Comparison of ENCODE assay signal across 19 cellular contexts in genomic region chr6:69427882-69428281, GRCh38.
"Had no signal": no experiment of that assay in that cellular context is flagged by ENCODE, and none has a peak within 500 bp of the region (broad histone marks: within the 10 kb centered on the region; RNA-seq: fewer than 3 reads in every experiment).

No MANE protein-coding gene starts in this region.

- H3K4me1 ChIP-seq: left ventricle myocardium inferior, lower lobe of right lung, right atrium auricular region had no signal

- H3K36me3 ChIP-seq: gastroesophageal sphincter, left ventricle myocardium inferior, lower lobe of right lung, neutrophil, right atrium auricular region, sigmoid colon had no signal

- H3K9me3 Mint-ChIP-seq: memory B cell, nephron had no signal

- FAIRE-seq: kidney, urothelium cell line had no signal

- H3K27ac Mint-ChIP-seq: memory B cell, nephron had no signal

- H3K9me3 ChIP-seq: gastroesophageal sphincter, left ventricle myocardium inferior, lower lobe of right lung, neutrophil, right atrium auricular region, sigmoid colon had no signal

- ATAC-seq: gastroesophageal sphincter, left cardiac atrium, lower lobe of right lung had no signal

- H3K27ac ChIP-seq: coronary artery, gastroesophageal sphincter, left ventricle myocardium inferior, lower lobe of right lung, neutrophil, right atrium auricular region, sigmoid colon, skin epidermis had no signal

- H3K36me3 Mint-ChIP-seq: memory B cell had no signal

- H3K27me3 ChIP-seq: gastroesophageal sphincter, neutrophil, right atrium auricular region, sigmoid colon had no signal

- H3K4me3 ChIP-seq: coronary artery, gastroesophageal sphincter, left ventricle myocardium inferior, lower lobe of right lung, right atrium auricular region, sigmoid colon, skin epidermis had no signal

- H3K4me1 Mint-ChIP-seq: memory B cell, nephron had no signal

- H3K4me3 Mint-ChIP-seq: memory B cell, nephron had no signal

- DNase-seq: effector CD4-positive, alpha-beta T cell; glutamatergic neuron; kidney; left cardiac atrium; left ventricle myocardium inferior; lower lobe of right lung; midbrain; sigmoid colon; stimulated activated CD4-positive, alpha-beta T cell treated with anti-CD3 and anti-CD28 coated beads, Interleukin-2, amount 100 ng/mL, for 48 hours; stimulated activated naive CD4-positive, alpha-beta T cell treated with Interleukin-2 at 50 U/mL for 16 hours; trophoblast cell had no signal
